ENCODE assay signal across 32 cellular contexts in genomic region chr13:102147353-102147752, GRCh38.
"Had no signal": no experiment of that assay in that cellular context is flagged by ENCODE, and none has a peak within 500 bp of the region (broad histone marks: within the 10 kb centered on the region; RNA-seq: fewer than 3 reads in every experiment).

No MANE protein-coding gene starts in this region.

- H3K4me3 ChIP-seq: adrenal gland, body of pancreas, breast epithelium had no signal

- H3K27me3 ChIP-seq: adrenal gland, body of pancreas, brain microvascular endothelial cell, breast epithelium had no signal

- H3K27ac ChIP-seq: adrenal gland, body of pancreas, brain microvascular endothelial cell, breast epithelium, VCaP had no signal

- H3K4me1 ChIP-seq: adrenal gland, body of pancreas, breast epithelium had no signal

- FAIRE-seq: astrocyte, TTC549 had no signal

- DNase-seq: activated B cell treated with CpG ODN at 0.5 μM for 24 hours; activated CD4-positive, alpha-beta memory T cell treated with anti-CD3 and anti-CD28 coated beads for 36 hours; activated CD4-positive, alpha-beta T cell treated with anti-CD3 and anti-CD28 coated beads for 4 hours; activated CD4-positive, alpha-beta T cell treated with anti-CD3 and anti-CD28 coated beads, Interleukin-2, amount 10 ng/mL, durations not matched to agents 24 days and 14 days; activated CD4-positive, alpha-beta T cell treated with anti-CD3 and anti-CD28 coated beads, Interleukin-2, amount 50 U/mL, for 1 hour; activated CD4-positive, alpha-beta T cell treated with anti-CD3 and anti-CD28 coated beads, Interleukin-2, amount 50 U/mL, for 4 hours; activated CD4-positive, CD25-positive, alpha-beta regulatory T cell treated with anti-CD3 and anti-CD28 coated beads, Interleukin-2, amount 50 U/mL, for 72 hours; activated CD8-positive, alpha-beta memory T cell treated with anti-CD3 and anti-CD28 coated beads, Interleukin-2, amount 50 U/mL, for 4 hours; activated CD8-positive, alpha-beta T cell treated with anti-CD3 and anti-CD28 coated beads for 36 hours; activated effector memory CD4-positive, alpha-beta T cell treated with anti-CD3 and anti-CD28 coated beads, Interleukin-2, amount 50 U/mL, for 16 hours; activated gamma-delta T cell treated with Interleukin-2 at 50 U/mL for 16 hours; activated naive CD4-positive, alpha-beta T cell; activated naive CD4-positive, alpha-beta T cell treated with anti-CD3 and anti-CD28 coated beads for 36 hours; activated naive CD4-positive, alpha-beta T cell treated with anti-CD3 and anti-CD28 coated beads, Interleukin-2, amount 50 U/mL, for 16 hours; activated naive CD8-positive, alpha-beta T cell treated with anti-CD3 and anti-CD28 coated beads for 36 hours; activated T-cell treated with anti-CD3 and anti-CD28 coated beads for 4 hours; activated T-cell treated with anti-CD3 and anti-CD28 coated beads, Interleukin-2, amount 50 U/mL, for 1 hour; activated T-cell treated with anti-CD3 and anti-CD28 coated beads, Interleukin-2, amount 50 U/mL, for 4 hours; activated T-cell treated with anti-CD3 and anti-CD28 coated beads, Interleukin-2, amount 50 U/mL, for 72 hours; adrenal gland; amniotic stem cell; aorta; body of pancreas; brain microvascular endothelial cell; central memory CD4-positive, alpha-beta T cell; T-helper 9 cell had no signal

- H3K36me3 ChIP-seq: adrenal gland, brain microvascular endothelial cell, breast epithelium had no signal

- H3K9me3 ChIP-seq: adrenal gland, body of pancreas, breast epithelium had no signal

- ATAC-seq: activated CD8-positive, alpha-beta T cell treated with anti-CD3 and anti-CD28 coated beads for 36 hours; activated naive CD4-positive, alpha-beta T cell treated with anti-CD3 and anti-CD28 coated beads, Interleukin-2, amount 50 U/mL, for 72 hours; activated T-cell treated with anti-CD3 and anti-CD28 coated beads, Interleukin-2, amount 50 U/mL, for 4 hours; activated T-cell treated with anti-CD3 and anti-CD28 coated beads, Interleukin-2, amount 50 U/mL, for 72 hours; activated T-helper 17 cell treated with anti-CD3 and anti-CD28 coated beads, Interleukin-2, amount 50 U/mL, for 72 hours; body of pancreas had no signal
